Comparison of ENCODE assay signal across 28 cellular contexts in the genomic region with DNA sequence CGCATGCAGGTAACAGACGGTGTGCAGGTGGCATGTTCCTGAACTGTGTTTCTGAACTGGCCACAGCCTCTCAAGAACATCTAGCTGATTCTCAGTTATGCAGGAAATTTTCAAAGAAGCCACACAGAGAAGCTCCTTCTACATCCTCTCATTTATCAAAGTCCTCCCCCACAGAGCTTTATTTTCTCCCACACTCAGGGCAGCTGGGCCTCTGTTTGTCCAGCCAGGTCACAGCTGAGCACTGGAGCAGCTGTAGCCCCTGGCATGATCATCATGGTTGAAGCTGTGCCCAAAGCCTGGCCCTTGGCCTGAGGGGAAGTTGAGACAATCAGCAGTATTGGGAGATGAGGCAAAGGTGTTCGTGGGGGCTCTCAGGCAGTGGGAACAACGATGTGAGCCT.
A peak's percentile ranks its signal among the peaks of the same experiment; 100 is the strongest.
DNase-seq lines count a peak whose midpoint lies in the region; FAIRE-seq and TF ChIP-seq lines count a peak whose summit lies in the region.
"Had no signal": no experiment of that assay in that cellular context is flagged by ENCODE, and none has a peak within 500 bp of the region (broad histone marks: within the 10 kb centered on the region; RNA-seq: fewer than 3 reads in every experiment).

No MANE protein-coding gene starts in this region.

- no peak overlapping the region for H3K4me3 Mint-ChIP-seq in astrocyte (ENCODE audit: unreplicated experiment)
- H3K4me3 Mint-ChIP-seq in nephron = peak overlapping the region; percentile 3 to 26 (median 12)
- H3K4me3 Mint-ChIP-seq: activated B cell treated with CpG ODN at 0.5 μM for 24 hours; activated CD4-positive, alpha-beta T cell treated with anti-CD3 and anti-CD28 coated beads, Interleukin-2, amount 10 ng/mL, durations not matched to agents 7 days and 5 days; activated naive CD8-positive, alpha-beta T cell treated with anti-CD3 and anti-CD28 coated beads, Interleukin-2, amount 50 U/mL, for 24 hours; activated T-cell treated with anti-CD3 and anti-CD28 coated beads, Interleukin-2, amount 50 U/mL, for 24 hours; CD8-positive, alpha-beta memory T cell; effector memory CD8-positive, alpha-beta T cell; natural killer cell treated with Interleukin-12 subunit alpha and Interleukin-12 subunit beta and Interleukin-15 and Interleukin-18, amount 100 ng/mL, for 72 hours had no signal

- DNase-seq in ELF-1 (ENCODE audit: low read depth, low spot score) (peak; percentile 16), NCI-H69 (lab: John Stamatoyannopoulos, UW) (peak; percentile 70), astrocyte (ENCODE audit: low read depth) (peak; percentile 57)
- DNase-seq in activated effector memory CD4-positive, alpha-beta T cell treated with Interleukin-2 at 50 U/mL for 16 hours = no peak
- DNase-seq in effector CD4-positive, alpha-beta T cell = no peak
- DNase-seq in stimulated activated CD4-positive, alpha-beta T cell treated with anti-CD3 and anti-CD28 coated beads, Interleukin-2, amount 100 ng/mL, for 48 hours = no peak
- DNase-seq: activated B cell treated with CpG ODN at 0.5 μM for 24 hours; activated CD4-positive, alpha-beta T cell treated with anti-CD3 and anti-CD28 coated beads, Interleukin-2, amount 10 ng/mL, durations not matched to agents 7 days and 5 days; activated gamma-delta T cell treated with Interleukin-2 at 50 U/mL for 16 hours; activated naive CD8-positive, alpha-beta T cell treated with anti-CD3 and anti-CD28 coated beads, Interleukin-2, amount 50 U/mL, for 24 hours; activated T-cell treated with anti-CD3 and anti-CD28 coated beads, Interleukin-2, amount 50 U/mL, for 24 hours; CD8-positive, alpha-beta memory T cell; central memory CD4-positive, alpha-beta T cell; cortex of kidney; DMS 273 treated with DMSO at 0.1 percent for 48 hours; effector memory CD8-positive, alpha-beta T cell; midbrain; NCI-H1436 treated with DMSO at 0.1 percent for 48 hours; NCI-H2107; NCI-H748 treated with DMSO at 0.1 percent for 48 hours; Peyer's patch; SJCRH30; stimulated activated naive CD4-positive, alpha-beta T cell; upper lobe of right lung had no signal

- H3K4me3 ChIP-seq in astrocyte (ENCODE audit: insufficient read depth, low read depth, low read length) = no peak overlapping the region
- H3K4me3 ChIP-seq: Peyer's patch, SJCRH30, upper lobe of right lung had no signal

- H3K36me3 ChIP-seq in astrocyte (ENCODE audit: insufficient read depth, low read length) = no peaks in the 10 kb centered on the region
- H3K36me3 ChIP-seq: Peyer's patch, SJCRH30, upper lobe of right lung had no signal

- no peaks in the 10 kb centered on the region for H3K9me3 ChIP-seq in astrocyte (ENCODE audit: insufficient read depth, low read depth, low read length)
- H3K9me3 ChIP-seq: Peyer's patch, SJCRH30, upper lobe of right lung had no signal

- peaks cover 3% of the 10 kb centered on the region for H3K4me1 ChIP-seq in astrocyte (ENCODE audit: insufficient read depth, low read length)
- H3K4me1 ChIP-seq: Peyer's patch, SJCRH30, upper lobe of right lung had no signal

- no peak overlapping the region for H3K27ac ChIP-seq in astrocyte (ENCODE audit: low read depth, low read length)
- H3K27ac ChIP-seq: Peyer's patch, SJCRH30, upper lobe of right lung had no signal

- H2AFZ ChIP-seq in astrocyte (ENCODE audit: low read depth, low read length) = no peak overlapping the region

- H3K27ac Mint-ChIP-seq in astrocyte (ENCODE audit: unreplicated experiment) = no peak overlapping the region
- H3K27ac Mint-ChIP-seq in nephron = peak overlapping the region; percentile 95 to 96 (median 96)
- H3K27ac Mint-ChIP-seq: activated B cell treated with CpG ODN at 0.5 μM for 24 hours; activated CD4-positive, alpha-beta T cell treated with anti-CD3 and anti-CD28 coated beads, Interleukin-2, amount 10 ng/mL, durations not matched to agents 7 days and 5 days; activated naive CD8-positive, alpha-beta T cell treated with anti-CD3 and anti-CD28 coated beads, Interleukin-2, amount 50 U/mL, for 24 hours; activated T-cell treated with anti-CD3 and anti-CD28 coated beads, Interleukin-2, amount 50 U/mL, for 24 hours; CD8-positive, alpha-beta memory T cell; effector memory CD8-positive, alpha-beta T cell; natural killer cell treated with Interleukin-12 subunit alpha and Interleukin-12 subunit beta and Interleukin-15 and Interleukin-18, amount 100 ng/mL, for 72 hours had no signal

- H3K4me1 Mint-ChIP-seq in astrocyte (ENCODE audit: low read depth, unreplicated experiment) (peaks cover 4% of the 10 kb centered on the region), nephron (peaks cover 35% of the 10 kb centered on the region)
- H3K4me1 Mint-ChIP-seq: activated B cell treated with CpG ODN at 0.5 μM for 24 hours had no signal

- no peaks in the 10 kb centered on the region for H3K27me3 ChIP-seq in astrocyte (ENCODE audit: insufficient read depth, low read length)
- H3K27me3 ChIP-seq: Peyer's patch, SJCRH30, upper lobe of right lung had no signal

- no peak overlapping the region for H3K9ac ChIP-seq in astrocyte (ENCODE audit: low read length)

- H3K4me2 ChIP-seq in astrocyte (ENCODE audit: low read length) = no peak overlapping the region

- H3K9me3 Mint-ChIP-seq in astrocyte (ENCODE audit: unreplicated experiment) (no peaks in the 10 kb centered on the region), nephron (peaks cover 2% of the 10 kb centered on the region)
- H3K9me3 Mint-ChIP-seq: activated B cell treated with CpG ODN at 0.5 μM for 24 hours; activated CD4-positive, alpha-beta T cell treated with anti-CD3 and anti-CD28 coated beads, Interleukin-2, amount 10 ng/mL, durations not matched to agents 7 days and 5 days; activated naive CD8-positive, alpha-beta T cell treated with anti-CD3 and anti-CD28 coated beads, Interleukin-2, amount 50 U/mL, for 24 hours; activated T-cell treated with anti-CD3 and anti-CD28 coated beads, Interleukin-2, amount 50 U/mL, for 24 hours; CD8-positive, alpha-beta memory T cell; effector memory CD8-positive, alpha-beta T cell; natural killer cell treated with Interleukin-12 subunit alpha and Interleukin-12 subunit beta and Interleukin-15 and Interleukin-18, amount 100 ng/mL, for 72 hours had no signal

- no peaks in the 10 kb centered on the region for H3K79me2 ChIP-seq in astrocyte (ENCODE audit: insufficient read depth, low read length)

- peaks cover 4% of the 10 kb centered on the region for H3K27me3 Mint-ChIP-seq in astrocyte (ENCODE audit: low read depth, unreplicated experiment)
- H3K27me3 Mint-ChIP-seq in nephron (ENCODE audit: low read depth) = no peaks in the 10 kb centered on the region
- H3K27me3 Mint-ChIP-seq: activated B cell treated with CpG ODN at 0.5 μM for 24 hours; activated CD4-positive, alpha-beta T cell treated with anti-CD3 and anti-CD28 coated beads, Interleukin-2, amount 10 ng/mL, durations not matched to agents 7 days and 5 days had no signal

- no peaks in the 10 kb centered on the region for H4K20me1 ChIP-seq in astrocyte (ENCODE audit: insufficient read depth, low read length)

- TF ChIP-seq CTCF in astrocyte (IDR thresholded peaks at IDR 0.05; ENCODE audit: insufficient read depth, low read depth, low read length) = no peak
- no peak for TF ChIP-seq CTCF in nephron (IDR thresholded peaks at IDR 0.05; ENCODE audit: unreplicated experiment in 3 of 3)

- FAIRE-seq in astrocyte (lab: Jason Lieb, UNC) = no peak
- FAIRE-seq: GM12892, keratinocyte had no signal

- no peaks in the 10 kb centered on the region for H3K36me3 Mint-ChIP-seq in astrocyte (ENCODE audit: low read depth, unreplicated experiment)
- no peaks in the 10 kb centered on the region for H3K36me3 Mint-ChIP-seq in nephron (ENCODE audit: low read depth)
- H3K36me3 Mint-ChIP-seq: CD8-positive, alpha-beta memory T cell; natural killer cell treated with Interleukin-12 subunit alpha and Interleukin-12 subunit beta and Interleukin-15 and Interleukin-18, amount 100 ng/mL, for 72 hours had no signal

Comparison
In these comparisons a context has a peak if more than half of its experiments do, and no peak if none do; other contexts are left out.
1. DNase-seq: peak in ELF-1 (single experiment), NCI-H69 (single experiment) and astrocyte (single experiment); none in activated effector memory CD4-positive, alpha-beta T cell treated with Interleukin-2 at 50 U/mL for 16 hours (single experiment), effector CD4-positive, alpha-beta T cell (single experiment) and stimulated activated CD4-positive, alpha-beta T cell treated with anti-CD3 and anti-CD28 coated beads, Interleukin-2, amount 100 ng/mL, for 48 hours (0 of 2).